Comparison of ENCODE assay signal across 10 cellular contexts in genomic region chr12:32264995-32265394, GRCh38.
DNase-seq lines count a peak whose midpoint lies in the region; ATAC-seq and TF ChIP-seq lines count a peak whose summit lies in the region.
"Had no signal": no experiment of that assay in that cellular context is flagged by ENCODE, and none has a peak within 500 bp of the region (broad histone marks: within the 10 kb centered on the region; RNA-seq: fewer than 3 reads in every experiment).

No MANE protein-coding gene starts in this region.

- H3K4me2 ChIP-seq in trophoblast cell (ENCODE audit: low read length): no peak overlapping the region

- no peak overlapping the region for H2BK5ac ChIP-seq in trophoblast cell (ENCODE audit: low read depth, low read length, poor library complexity)

- H3K27ac ChIP-seq in trophoblast cell (ENCODE audit: low read depth, low read length): no peak overlapping the region

- TF ChIP-seq CTCF in chondrocyte (IDR thresholded peaks at IDR 0.05): no peak

- no peaks in the 10 kb centered on the region for H3K9me3 ChIP-seq in adipocyte (ENCODE audit: control insufficient read depth, low read length)
- no peaks in the 10 kb centered on the region for H3K9me3 ChIP-seq in trophoblast cell (ENCODE audit: insufficient read depth, low read depth, low read length)

- H3K23ac ChIP-seq in trophoblast cell (ENCODE audit: low read length): no peak overlapping the region

- H3K79me2 ChIP-seq in trophoblast cell (ENCODE audit: control insufficient read depth, insufficient read depth, low read length, poor library complexity): no peaks in the 10 kb centered on the region

- H4K91ac ChIP-seq in trophoblast cell (ENCODE audit: low read depth, low read length): no peak overlapping the region

- no peak overlapping the region for H3K14ac ChIP-seq in trophoblast cell (ENCODE audit: low read length)

- H3K79me1 ChIP-seq in trophoblast cell (ENCODE audit: low read length): peaks cover under 1% of the 10 kb centered on the region

- H3K4me1 Mint-ChIP-seq in chondrocyte (ENCODE audit: low read depth): peaks cover 9% of the 10 kb centered on the region
- H3K4me1 Mint-ChIP-seq in activated CD8-positive, alpha-beta memory T cell treated with anti-CD3 and anti-CD28 coated beads, Interleukin-2, amount 10 ng/mL, durations not matched to agents 7 days and 5 days: no peaks in the 10 kb centered on the region

- no peak overlapping the region for H3K4me3 Mint-ChIP-seq in chondrocyte (ENCODE audit: unreplicated experiment)
- H3K4me3 Mint-ChIP-seq in activated CD8-positive, alpha-beta memory T cell treated with anti-CD3 and anti-CD28 coated beads, Interleukin-2, amount 10 ng/mL, durations not matched to agents 7 days and 5 days: no peak overlapping the region

- H3K36me3 ChIP-seq in adipocyte (ENCODE audit: control insufficient read depth, insufficient read depth, low read length, severe bottlenecking) (no peaks in the 10 kb centered on the region), trophoblast cell (ENCODE audit: control insufficient read depth in 1 of 2, insufficient read depth in 2 of 2, low read length in 2 of 2) (no peaks in the 10 kb centered on the region)

- H3K4me3 ChIP-seq in adipocyte (ENCODE audit: low read length) (no peak overlapping the region), trophoblast cell (ENCODE audit: low read depth, low read length) (no peak overlapping the region)

- H3K27ac Mint-ChIP-seq in chondrocyte (ENCODE audit: unreplicated experiment): no peak overlapping the region
- H3K27ac Mint-ChIP-seq in activated CD8-positive, alpha-beta memory T cell treated with anti-CD3 and anti-CD28 coated beads, Interleukin-2, amount 10 ng/mL, durations not matched to agents 7 days and 5 days: no peak overlapping the region

- no peak overlapping the region for H2BK120ac ChIP-seq in trophoblast cell (ENCODE audit: insufficient read depth, low read length, poor library complexity)

- no peaks in the 10 kb centered on the region for H3K36me3 Mint-ChIP-seq in chondrocyte (ENCODE audit: low read depth)
- H3K36me3 Mint-ChIP-seq in activated CD8-positive, alpha-beta memory T cell treated with anti-CD3 and anti-CD28 coated beads, Interleukin-2, amount 10 ng/mL, durations not matched to agents 7 days and 5 days: no peaks in the 10 kb centered on the region

- no peak overlapping the region for H2BK12ac ChIP-seq in trophoblast cell (ENCODE audit: low read length)

- H3K9ac ChIP-seq in adipocyte (ENCODE audit: low read length) (no peak overlapping the region), trophoblast cell (ENCODE audit: low read length) (no peak overlapping the region)

- ATAC-seq in HG03432 (IDR thresholded peaks at IDR 0.05; ENCODE audit: unreplicated experiment): peak; percentile 80
- no peak for ATAC-seq in activated CD8-positive, alpha-beta memory T cell treated with anti-CD3 and anti-CD28 coated beads, Interleukin-2, amount 10 ng/mL, durations not matched to agents 7 days and 5 days

- DNase-seq in SHP77 treated with DMSO at 0.1 percent for 48 hours (lab: John Stamatoyannopoulos, UW): peak; percentile 6
- DNase-seq in SHP77 (lab: John Stamatoyannopoulos, UW): no peak
- peak; percentile 25 for DNase-seq in adipocyte (ENCODE audit: low read depth)
- DNase-seq in trophoblast cell: no peak
- DNase-seq in chondrocyte (ENCODE audit: low spot score): no peak
- DNase-seq in cerebellum (ENCODE audit: low spot score): no peak
- DNase-seq in activated CD8-positive, alpha-beta memory T cell treated with anti-CD3 and anti-CD28 coated beads, Interleukin-2, amount 10 ng/mL, durations not matched to agents 7 days and 5 days: no peak
- DNase-seq: cerebellar nuclear complex, T-helper 2 cell had no signal

- H2AFZ ChIP-seq in trophoblast cell (ENCODE audit: insufficient read depth, low read length, poor library complexity): no peak overlapping the region

- H2AK5ac ChIP-seq in trophoblast cell (ENCODE audit: low read length): no peak overlapping the region

- no peak overlapping the region for H3K4ac ChIP-seq in trophoblast cell (ENCODE audit: low read depth, low read length)

- H3K9me3 Mint-ChIP-seq in chondrocyte (ENCODE audit: low read depth): no peaks in the 10 kb centered on the region
- no peaks in the 10 kb centered on the region for H3K9me3 Mint-ChIP-seq in activated CD8-positive, alpha-beta memory T cell treated with anti-CD3 and anti-CD28 coated beads, Interleukin-2, amount 10 ng/mL, durations not matched to agents 7 days and 5 days (ENCODE audit: low read depth)

- H3K18ac ChIP-seq in trophoblast cell (ENCODE audit: low read length): no peak overlapping the region

- WGBS in trophoblast cell (ENCODE audit: extremely low coverage, insufficient coverage, insufficient read length): no CpG with 5 or more reads among the region's 5 CpGs

- H3K27me3 ChIP-seq in adipocyte (replicated peaks; ENCODE audit: control insufficient read depth, insufficient read depth, low read length) (no peaks in the 10 kb centered on the region), trophoblast cell (ENCODE audit: insufficient read depth, low read length) (no peaks in the 10 kb centered on the region)

- no peak overlapping the region for H4K8ac ChIP-seq in trophoblast cell (ENCODE audit: low read depth, low read length)

- no peak overlapping the region for H4K12ac ChIP-seq in trophoblast cell (ENCODE audit: low read depth, low read length)

- H3K4me1 ChIP-seq in adipocyte (ENCODE audit: control insufficient read depth, insufficient read depth, low read length) (peaks cover 3% of the 10 kb centered on the region), trophoblast cell (ENCODE audit: control insufficient read depth in 1 of 2, insufficient read depth in 2 of 2, low read length in 2 of 2) (peaks cover 0 to 7% of the 10 kb centered on the region in 2 experiments)

- CTCF ChIA-PET in activated CD8-positive, alpha-beta memory T cell treated with anti-CD3 and anti-CD28 coated beads, Interleukin-2, amount 10 ng/mL, durations not matched to agents 7 days and 5 days (lab: Charles Lee): no interaction called here

- no peaks in the 10 kb centered on the region for H3K27me3 Mint-ChIP-seq in chondrocyte (ENCODE audit: low read depth)
- H3K27me3 Mint-ChIP-seq in activated CD8-positive, alpha-beta memory T cell treated with anti-CD3 and anti-CD28 coated beads, Interleukin-2, amount 10 ng/mL, durations not matched to agents 7 days and 5 days: no peaks in the 10 kb centered on the region

Comparison
In these comparisons a context has a peak if more than half of its experiments do, and no peak if none do; other contexts are left out.
1. DNase-seq: peak in SHP77 treated with DMSO at 0.1 percent for 48 hours (single experiment) and adipocyte (single experiment); none in SHP77 (0 of 2), trophoblast cell (0 of 2), chondrocyte (single experiment), cerebellum (single experiment) and activated CD8-positive, alpha-beta memory T cell treated with anti-CD3 and anti-CD28 coated beads, Interleukin-2, amount 10 ng/mL, durations not matched to agents 7 days and 5 days (single experiment).